2 cellular contexts compared by ENCODE assay signal in the genomic region with DNA sequence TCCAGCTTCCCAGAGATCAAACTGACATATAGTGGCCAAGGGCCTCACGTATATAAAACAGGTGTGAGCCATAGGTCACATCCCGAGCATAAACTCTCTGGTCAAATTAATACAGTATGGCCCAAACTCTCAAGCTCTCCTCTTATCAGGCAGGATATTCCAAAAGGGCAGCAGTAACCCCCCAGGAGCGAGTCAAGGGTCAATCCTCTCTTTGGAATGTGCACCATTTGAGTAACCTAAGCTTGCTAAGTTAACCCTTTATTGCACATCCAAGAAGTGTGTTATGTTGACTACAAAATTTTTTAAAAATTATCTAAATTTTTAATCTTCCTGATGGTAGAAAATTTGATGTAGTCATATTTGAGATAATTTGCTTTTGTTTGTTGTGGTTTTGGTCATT.
A peak's percentile ranks its signal among the peaks of the same experiment; 100 is the strongest.
TF ChIP-seq lines count a peak whose summit lies in the region.

No MANE protein-coding gene starts in this region.

TF ChIP-seq in WTC11, 78 proteins besides CTCF, POLR2A, EP300 and RAD21 (continues in another document):
- TF ChIP-seq, protein P1, sequence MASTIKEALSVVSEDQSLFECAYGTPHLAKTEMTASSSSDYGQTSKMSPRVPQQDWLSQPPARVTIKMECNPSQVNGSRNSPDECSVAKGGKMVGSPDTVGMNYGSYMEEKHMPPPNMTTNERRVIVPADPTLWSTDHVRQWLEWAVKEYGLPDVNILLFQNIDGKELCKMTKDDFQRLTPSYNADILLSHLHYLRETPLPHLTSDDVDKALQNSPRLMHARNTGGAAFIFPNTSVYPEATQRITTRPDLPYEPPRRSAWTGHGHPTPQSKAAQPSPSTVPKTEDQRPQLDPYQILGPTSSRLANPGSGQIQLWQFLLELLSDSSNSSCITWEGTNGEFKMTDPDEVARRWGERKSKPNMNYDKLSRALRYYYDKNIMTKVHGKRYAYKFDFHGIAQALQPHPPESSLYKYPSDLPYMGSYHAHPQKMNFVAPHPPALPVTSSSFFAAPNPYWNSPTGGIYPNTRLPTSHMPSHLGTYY (CRISPR knock-in tag; IDR thresholded peaks at IDR 0.05) = no peak
- TF ChIP-seq ZNF232 (CRISPR knock-in tag; IDR thresholded peaks at IDR 0.05) (no peak), GTF2I (CRISPR knock-in tag; conservative IDR thresholded peaks at IDR 0.05) (no peak), IRF2 (CRISPR knock-in tag; IDR thresholded peaks at IDR 0.05; ENCODE audit: borderline replicate concordance, low read depth) (no peak), ZNF396 (CRISPR knock-in tag; IDR thresholded peaks at IDR 0.05; ENCODE audit: borderline replicate concordance) (no peak)
- TF ChIP-seq, protein P2, sequence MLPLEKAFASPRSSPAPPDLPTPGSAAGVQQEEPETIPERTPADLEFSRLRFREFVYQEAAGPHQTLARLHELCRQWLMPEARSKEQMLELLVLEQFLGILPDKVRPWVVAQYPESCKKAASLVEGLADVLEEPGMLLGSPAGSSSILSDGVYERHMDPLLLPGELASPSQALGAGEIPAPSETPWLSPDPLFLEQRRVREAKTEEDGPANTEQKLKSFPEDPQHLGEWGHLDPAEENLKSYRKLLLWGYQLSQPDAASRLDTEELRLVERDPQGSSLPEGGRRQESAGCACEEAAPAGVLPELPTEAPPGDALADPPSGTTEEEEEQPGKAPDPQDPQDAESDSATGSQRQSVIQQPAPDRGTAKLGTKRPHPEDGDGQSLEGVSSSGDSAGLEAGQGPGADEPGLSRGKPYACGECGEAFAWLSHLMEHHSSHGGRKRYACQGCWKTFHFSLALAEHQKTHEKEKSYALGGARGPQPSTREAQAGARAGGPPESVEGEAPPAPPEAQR (CRISPR knock-in tag; IDR thresholded peaks at IDR 0.05) = no peak
- TF ChIP-seq, protein P3, sequence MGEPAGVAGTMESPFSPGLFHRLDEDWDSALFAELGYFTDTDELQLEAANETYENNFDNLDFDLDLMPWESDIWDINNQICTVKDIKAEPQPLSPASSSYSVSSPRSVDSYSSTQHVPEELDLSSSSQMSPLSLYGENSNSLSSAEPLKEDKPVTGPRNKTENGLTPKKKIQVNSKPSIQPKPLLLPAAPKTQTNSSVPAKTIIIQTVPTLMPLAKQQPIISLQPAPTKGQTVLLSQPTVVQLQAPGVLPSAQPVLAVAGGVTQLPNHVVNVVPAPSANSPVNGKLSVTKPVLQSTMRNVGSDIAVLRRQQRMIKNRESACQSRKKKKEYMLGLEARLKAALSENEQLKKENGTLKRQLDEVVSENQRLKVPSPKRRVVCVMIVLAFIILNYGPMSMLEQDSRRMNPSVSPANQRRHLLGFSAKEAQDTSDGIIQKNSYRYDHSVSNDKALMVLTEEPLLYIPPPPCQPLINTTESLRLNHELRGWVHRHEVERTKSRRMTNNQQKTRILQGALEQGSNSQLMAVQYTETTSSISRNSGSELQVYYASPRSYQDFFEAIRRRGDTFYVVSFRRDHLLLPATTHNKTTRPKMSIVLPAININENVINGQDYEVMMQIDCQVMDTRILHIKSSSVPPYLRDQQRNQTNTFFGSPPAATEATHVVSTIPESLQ (CRISPR knock-in tag; IDR thresholded peaks at IDR 0.05) = no peak
- TF ChIP-seq, protein P4, sequence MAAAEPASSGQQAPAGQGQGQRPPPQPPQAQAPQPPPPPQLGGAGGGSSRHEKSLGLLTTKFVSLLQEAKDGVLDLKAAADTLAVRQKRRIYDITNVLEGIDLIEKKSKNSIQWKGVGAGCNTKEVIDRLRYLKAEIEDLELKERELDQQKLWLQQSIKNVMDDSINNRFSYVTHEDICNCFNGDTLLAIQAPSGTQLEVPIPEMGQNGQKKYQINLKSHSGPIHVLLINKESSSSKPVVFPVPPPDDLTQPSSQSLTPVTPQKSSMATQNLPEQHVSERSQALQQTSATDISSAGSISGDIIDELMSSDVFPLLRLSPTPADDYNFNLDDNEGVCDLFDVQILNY (CRISPR knock-in tag; IDR thresholded peaks at IDR 0.05) = no peak
- TF ChIP-seq, protein P5, sequence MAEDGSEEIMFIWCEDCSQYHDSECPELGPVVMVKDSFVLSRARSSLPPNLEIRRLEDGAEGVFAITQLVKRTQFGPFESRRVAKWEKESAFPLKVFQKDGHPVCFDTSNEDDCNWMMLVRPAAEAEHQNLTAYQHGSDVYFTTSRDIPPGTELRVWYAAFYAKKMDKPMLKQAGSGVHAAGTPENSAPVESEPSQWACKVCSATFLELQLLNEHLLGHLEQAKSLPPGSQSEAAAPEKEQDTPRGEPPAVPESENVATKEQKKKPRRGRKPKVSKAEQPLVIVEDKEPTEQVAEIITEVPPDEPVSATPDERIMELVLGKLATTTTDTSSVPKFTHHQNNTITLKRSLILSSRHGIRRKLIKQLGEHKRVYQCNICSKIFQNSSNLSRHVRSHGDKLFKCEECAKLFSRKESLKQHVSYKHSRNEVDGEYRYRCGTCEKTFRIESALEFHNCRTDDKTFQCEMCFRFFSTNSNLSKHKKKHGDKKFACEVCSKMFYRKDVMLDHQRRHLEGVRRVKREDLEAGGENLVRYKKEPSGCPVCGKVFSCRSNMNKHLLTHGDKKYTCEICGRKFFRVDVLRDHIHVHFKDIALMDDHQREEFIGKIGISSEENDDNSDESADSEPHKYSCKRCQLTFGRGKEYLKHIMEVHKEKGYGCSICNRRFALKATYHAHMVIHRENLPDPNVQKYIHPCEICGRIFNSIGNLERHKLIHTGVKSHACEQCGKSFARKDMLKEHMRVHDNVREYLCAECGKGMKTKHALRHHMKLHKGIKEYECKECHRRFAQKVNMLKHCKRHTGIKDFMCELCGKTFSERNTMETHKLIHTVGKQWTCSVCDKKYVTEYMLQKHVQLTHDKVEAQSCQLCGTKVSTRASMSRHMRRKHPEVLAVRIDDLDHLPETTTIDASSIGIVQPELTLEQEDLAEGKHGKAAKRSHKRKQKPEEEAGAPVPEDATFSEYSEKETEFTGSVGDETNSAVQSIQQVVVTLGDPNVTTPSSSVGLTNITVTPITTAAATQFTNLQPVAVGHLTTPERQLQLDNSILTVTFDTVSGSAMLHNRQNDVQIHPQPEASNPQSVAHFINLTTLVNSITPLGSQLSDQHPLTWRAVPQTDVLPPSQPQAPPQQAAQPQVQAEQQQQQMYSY (CRISPR knock-in tag; IDR thresholded peaks at IDR 0.05) = no peak
- TF ChIP-seq, protein P6, sequence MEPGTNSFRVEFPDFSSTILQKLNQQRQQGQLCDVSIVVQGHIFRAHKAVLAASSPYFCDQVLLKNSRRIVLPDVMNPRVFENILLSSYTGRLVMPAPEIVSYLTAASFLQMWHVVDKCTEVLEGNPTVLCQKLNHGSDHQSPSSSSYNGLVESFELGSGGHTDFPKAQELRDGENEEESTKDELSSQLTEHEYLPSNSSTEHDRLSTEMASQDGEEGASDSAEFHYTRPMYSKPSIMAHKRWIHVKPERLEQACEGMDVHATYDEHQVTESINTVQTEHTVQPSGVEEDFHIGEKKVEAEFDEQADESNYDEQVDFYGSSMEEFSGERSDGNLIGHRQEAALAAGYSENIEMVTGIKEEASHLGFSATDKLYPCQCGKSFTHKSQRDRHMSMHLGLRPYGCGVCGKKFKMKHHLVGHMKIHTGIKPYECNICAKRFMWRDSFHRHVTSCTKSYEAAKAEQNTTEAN (CRISPR knock-in tag; IDR thresholded peaks at IDR 0.05) = no peak

TF ChIP-seq in liver, 16 proteins besides CTCF, POLR2A, EP300 and RAD21:
- TF ChIP-seq, protein P7, sequence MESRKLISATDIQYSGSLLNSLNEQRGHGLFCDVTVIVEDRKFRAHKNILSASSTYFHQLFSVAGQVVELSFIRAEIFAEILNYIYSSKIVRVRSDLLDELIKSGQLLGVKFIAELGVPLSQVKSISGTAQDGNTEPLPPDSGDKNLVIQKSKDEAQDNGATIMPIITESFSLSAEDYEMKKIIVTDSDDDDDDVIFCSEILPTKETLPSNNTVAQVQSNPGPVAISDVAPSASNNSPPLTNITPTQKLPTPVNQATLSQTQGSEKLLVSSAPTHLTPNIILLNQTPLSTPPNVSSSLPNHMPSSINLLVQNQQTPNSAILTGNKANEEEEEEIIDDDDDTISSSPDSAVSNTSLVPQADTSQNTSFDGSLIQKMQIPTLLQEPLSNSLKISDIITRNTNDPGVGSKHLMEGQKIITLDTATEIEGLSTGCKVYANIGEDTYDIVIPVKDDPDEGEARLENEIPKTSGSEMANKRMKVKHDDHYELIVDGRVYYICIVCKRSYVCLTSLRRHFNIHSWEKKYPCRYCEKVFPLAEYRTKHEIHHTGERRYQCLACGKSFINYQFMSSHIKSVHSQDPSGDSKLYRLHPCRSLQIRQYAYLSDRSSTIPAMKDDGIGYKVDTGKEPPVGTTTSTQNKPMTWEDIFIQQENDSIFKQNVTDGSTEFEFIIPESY (IDR thresholded peaks at IDR 0.05) = no peak
- TF ChIP-seq FOXA1 (IDR thresholded peaks at IDR 0.05) (no peak), NR2F2 (IDR thresholded peaks at IDR 0.05) (no peak), HNF4A (conservative IDR thresholded peaks at IDR 0.05) (peak; percentile 14 to 40)
